Comparison of ENCODE assay signal across 8 cellular contexts in the genomic region with DNA sequence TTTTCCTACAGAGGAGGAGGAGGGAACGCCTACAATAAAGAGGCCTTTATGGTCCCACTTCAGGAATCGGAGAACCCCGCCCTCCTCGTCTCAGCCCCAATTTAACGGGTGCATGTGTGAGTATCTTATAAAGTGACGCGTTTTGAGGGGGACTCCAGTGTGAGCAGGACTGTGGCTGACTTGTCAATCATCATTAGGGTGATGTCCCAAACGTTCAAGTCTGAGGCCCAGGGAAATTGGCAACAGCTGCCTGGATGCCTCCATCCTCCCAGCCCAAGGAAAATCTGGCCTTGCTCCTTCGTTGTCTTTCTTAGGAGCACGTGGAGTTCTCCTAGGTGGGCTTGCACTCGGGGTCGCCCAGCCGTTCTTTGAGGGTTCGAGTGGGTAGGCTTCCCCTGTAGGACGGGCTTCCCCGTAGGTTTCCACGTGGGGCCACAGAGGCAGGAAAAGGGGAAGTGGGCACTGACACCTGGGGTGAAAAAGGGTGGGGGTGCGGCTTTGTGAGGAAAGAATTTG.
DNase-seq lines count a peak whose midpoint lies in the region; ATAC-seq, FAIRE-seq and TF ChIP-seq lines count a peak whose summit lies in the region.

No MANE protein-coding gene starts in this region.

- peak overlapping the region; percentile 61 for H3K4me3 Mint-ChIP-seq in activated naive CD8-positive, alpha-beta T cell
- H3K4me3 Mint-ChIP-seq in stimulated activated naive CD8-positive, alpha-beta T cell treated with anti-CD3 and anti-CD28 coated beads, Interleukin-15, Interleukin-2, amounts not matched to agents 100 ng/mL and 50 ng/mL, for 24 hours, result peak overlapping the region; percentile 99

- peak overlapping the region; percentile 95 for H3K27ac Mint-ChIP-seq in activated naive CD8-positive, alpha-beta T cell
- peak overlapping the region; percentile 98 for H3K27ac Mint-ChIP-seq in stimulated activated naive CD8-positive, alpha-beta T cell treated with anti-CD3 and anti-CD28 coated beads, Interleukin-15, Interleukin-2, amounts not matched to agents 100 ng/mL and 50 ng/mL, for 24 hours

- H3K9me3 ChIP-seq in iPS-18a (ENCODE audit: control insufficient read depth, low read depth, low read length), result no peaks in the 10 kb centered on the region

- H3K27ac ChIP-seq in iPS-18a (ENCODE audit: low read length), result peak overlapping the region; percentile 84

- peaks cover 13% of the 10 kb centered on the region for H3K36me3 ChIP-seq in iPS-18a (ENCODE audit: control insufficient read depth, low read depth, low read length)

- peak; percentile 39 for ATAC-seq in GM21526 (IDR thresholded peaks at IDR 0.05; ENCODE audit: low FRiP score, unreplicated experiment)

- no peaks in the 10 kb centered on the region for H3K27me3 Mint-ChIP-seq in activated naive CD8-positive, alpha-beta T cell
- no peaks in the 10 kb centered on the region for H3K27me3 Mint-ChIP-seq in stimulated activated naive CD8-positive, alpha-beta T cell treated with anti-CD3 and anti-CD28 coated beads, Interleukin-15, Interleukin-2, amounts not matched to agents 100 ng/mL and 50 ng/mL, for 24 hours

- H3K36me3 Mint-ChIP-seq in activated naive CD8-positive, alpha-beta T cell, result peaks cover 8% of the 10 kb centered on the region
- peaks cover 39% of the 10 kb centered on the region for H3K36me3 Mint-ChIP-seq in stimulated activated naive CD8-positive, alpha-beta T cell treated with anti-CD3 and anti-CD28 coated beads, Interleukin-15, Interleukin-2, amounts not matched to agents 100 ng/mL and 50 ng/mL, for 24 hours (ENCODE audit: low read depth)

- H3K9ac ChIP-seq in iPS-18a (ENCODE audit: low read length), result peak overlapping the region; percentile 80

- no peaks in the 10 kb centered on the region for H3K9me3 Mint-ChIP-seq in activated naive CD8-positive, alpha-beta T cell (ENCODE audit: low read depth)
- H3K9me3 Mint-ChIP-seq in stimulated activated naive CD8-positive, alpha-beta T cell treated with anti-CD3 and anti-CD28 coated beads, Interleukin-15, Interleukin-2, amounts not matched to agents 100 ng/mL and 50 ng/mL, for 24 hours, result no peaks in the 10 kb centered on the region

- no peak for TF ChIP-seq CTCF in GM12865 (IDR thresholded peaks at IDR 0.05; ENCODE audit: insufficient read depth, low read depth, low read length, missing control alignments)

- no peaks in the 10 kb centered on the region for H3K27me3 ChIP-seq in iPS-18a (ENCODE audit: control insufficient read depth, insufficient read depth, low read length)

- FAIRE-seq in HTR-8/SVneo (lab: Jason Lieb, UNC), result no peak

- DNase-seq in GM12865 (ENCODE audit: low read depth) (peak; percentile 79), HTR-8/SVneo (ENCODE audit: insufficient read length, low spot score) (peak; percentile 15), SW 1271 (lab: John Stamatoyannopoulos, UW) (no peak)
- DNase-seq in stimulated activated CD4-positive, alpha-beta T cell treated with anti-CD3 and anti-CD28 coated beads, Interleukin-4, amount 100 ng/mL, for 4 hours, result no peak

- H3K4me3 ChIP-seq in GM12865 (ENCODE audit: low read depth, low read length) (peak overlapping the region; percentile 94), iPS-18a (ENCODE audit: low read length) (peak overlapping the region; percentile 86)

- peaks cover 21% of the 10 kb centered on the region for H3K4me1 ChIP-seq in iPS-18a (ENCODE audit: control insufficient read depth, low read depth, low read length)

- H3K4me1 Mint-ChIP-seq in activated naive CD8-positive, alpha-beta T cell (ENCODE audit: low read depth), result peaks cover 25% of the 10 kb centered on the region
- peaks cover 37% of the 10 kb centered on the region for H3K4me1 Mint-ChIP-seq in stimulated activated naive CD8-positive, alpha-beta T cell treated with anti-CD3 and anti-CD28 coated beads, Interleukin-15, Interleukin-2, amounts not matched to agents 100 ng/mL and 50 ng/mL, for 24 hours (ENCODE audit: low read depth)

Comparison
In these comparisons a context has a peak if more than half of its experiments do, and no peak if none do; other contexts are left out.
1. DNase-seq: peak in GM12865 (single experiment) and HTR-8/SVneo (single experiment); none in SW 1271 (0 of 2) and stimulated activated CD4-positive, alpha-beta T cell treated with anti-CD3 and anti-CD28 coated beads, Interleukin-4, amount 100 ng/mL, for 4 hours (0 of 2).